ENCODE assay signal across 8 cellular contexts in genomic region chr12:98644712-98645571, GRCh38. TPM values are rescaled to one million over a fixed set of nuclear protein-coding genes. Genes with fewer than 3 reads are reported as not detected.
A peak's percentile ranks its signal among the peaks of the same experiment; 100 is the strongest.
DNase-seq lines count a peak whose midpoint lies in the region; ATAC-seq and TF ChIP-seq lines count a peak whose summit lies in the region.

A gene with protein sequence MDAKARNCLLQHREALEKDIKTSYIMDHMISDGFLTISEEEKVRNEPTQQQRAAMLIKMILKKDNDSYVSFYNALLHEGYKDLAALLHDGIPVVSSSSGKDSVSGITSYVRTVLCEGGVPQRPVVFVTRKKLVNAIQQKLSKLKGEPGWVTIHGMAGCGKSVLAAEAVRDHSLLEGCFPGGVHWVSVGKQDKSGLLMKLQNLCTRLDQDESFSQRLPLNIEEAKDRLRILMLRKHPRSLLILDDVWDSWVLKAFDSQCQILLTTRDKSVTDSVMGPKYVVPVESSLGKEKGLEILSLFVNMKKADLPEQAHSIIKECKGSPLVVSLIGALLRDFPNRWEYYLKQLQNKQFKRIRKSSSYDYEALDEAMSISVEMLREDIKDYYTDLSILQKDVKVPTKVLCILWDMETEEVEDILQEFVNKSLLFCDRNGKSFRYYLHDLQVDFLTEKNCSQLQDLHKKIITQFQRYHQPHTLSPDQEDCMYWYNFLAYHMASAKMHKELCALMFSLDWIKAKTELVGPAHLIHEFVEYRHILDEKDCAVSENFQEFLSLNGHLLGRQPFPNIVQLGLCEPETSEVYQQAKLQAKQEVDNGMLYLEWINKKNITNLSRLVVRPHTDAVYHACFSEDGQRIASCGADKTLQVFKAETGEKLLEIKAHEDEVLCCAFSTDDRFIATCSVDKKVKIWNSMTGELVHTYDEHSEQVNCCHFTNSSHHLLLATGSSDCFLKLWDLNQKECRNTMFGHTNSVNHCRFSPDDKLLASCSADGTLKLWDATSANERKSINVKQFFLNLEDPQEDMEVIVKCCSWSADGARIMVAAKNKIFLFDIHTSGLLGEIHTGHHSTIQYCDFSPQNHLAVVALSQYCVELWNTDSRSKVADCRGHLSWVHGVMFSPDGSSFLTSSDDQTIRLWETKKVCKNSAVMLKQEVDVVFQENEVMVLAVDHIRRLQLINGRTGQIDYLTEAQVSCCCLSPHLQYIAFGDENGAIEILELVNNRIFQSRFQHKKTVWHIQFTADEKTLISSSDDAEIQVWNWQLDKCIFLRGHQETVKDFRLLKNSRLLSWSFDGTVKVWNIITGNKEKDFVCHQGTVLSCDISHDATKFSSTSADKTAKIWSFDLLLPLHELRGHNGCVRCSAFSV (N-terminal part only) (plus strand): TSS chr12:98645290. CDS start chr12:98648360, 3,070 bp downstream.
TSS of gene IKBIP (minus strand) at chr12:98644788. CDS start at chr12:98644701, 87 bp downstream.

- no peaks in the 10 kb centered on the region for H3K9me2 ChIP-seq in Loucy (replicated peaks; ENCODE audit: low read depth, low read length)

- peaks cover 32% of the 10 kb centered on the region for H3K36me3 Mint-ChIP-seq in activated T-helper 2 cell treated with anti-CD3 and anti-CD28 coated beads, Interferon-gamma antibody, Interleukin-2, Interleukin-4, amounts not matched to agents 10 μg/mL and 5 μg/mL and 100 μg/mL, durations not matched to agents 14 hours and 24 hours and 36 hours (ENCODE audit: low read depth)
- peaks cover 11% of the 10 kb centered on the region for H3K36me3 Mint-ChIP-seq in natural killer cell

- peaks cover 79% of the 10 kb centered on the region for H3K79me2 ChIP-seq in Loucy (ENCODE audit: insufficient read depth, low read length)

- H3K4me1 ChIP-seq in Loucy (ENCODE audit: insufficient read depth, low read length, poor library complexity, severe bottlenecking) (peaks cover 43% of the 10 kb centered on the region), RWPE2 (ENCODE audit: insufficient read depth, poor library complexity, severe bottlenecking) (peaks cover 9% of the 10 kb centered on the region)

- H3K4me3 ChIP-seq in H7 (ENCODE audit: insufficient read depth, low read depth, low read length) (peak within 1 kb of the TSS; percentile 96), Loucy (ENCODE audit: low read length, poor library complexity, severe bottlenecking) (peak within 1 kb of the TSS; percentile 92), RWPE2 (ENCODE audit: severe bottlenecking) (peak within 1 kb of the TSS; percentile 67)

- peak within 1 kb of the TSS; percentile 81 for H2AFZ ChIP-seq in Loucy (ENCODE audit: low read length)

- peak; percentile 82 for ATAC-seq in RWPE2 (ENCODE audit: low read depth)
- peak; percentile 87 to 98 (median 89) for ATAC-seq in natural killer cell

- TF ChIP-seq CTCF in Loucy (conservative IDR thresholded peaks at IDR 0.05; ENCODE audit: low read length) (no peak), RWPE2 (IDR thresholded peaks at IDR 0.05; ENCODE audit: poor library complexity, severe bottlenecking) (no peak), natural killer cell (IDR thresholded peaks at IDR 0.05) (no peak)

- H3K27ac Mint-ChIP-seq in activated T-helper 2 cell treated with anti-CD3 and anti-CD28 coated beads, Interferon-gamma antibody, Interleukin-2, Interleukin-4, amounts not matched to agents 10 μg/mL and 5 μg/mL and 100 μg/mL, durations not matched to agents 14 hours and 24 hours and 36 hours, result peak within 1 kb of the TSS; percentile 98
- H3K27ac Mint-ChIP-seq in natural killer cell, result peak within 1 kb of the TSS; percentile 94 to 99

- peak; percentile 96 for DNase-seq in ELR (ENCODE audit: low read depth)
- peak; percentile 97 for DNase-seq in H7
- DNase-seq in RWPE2 (ENCODE audit: low spot score), result peak; percentile 95
- DNase-seq in activated T-helper 2 cell treated with anti-CD3 and anti-CD28 coated beads, Interferon-gamma antibody, Interleukin-2, Interleukin-4, amounts not matched to agents 10 μg/mL and 5 μg/mL and 100 μg/mL, durations not matched to agents 14 hours and 24 hours and 36 hours (ENCODE audit: low spot score), result peak; percentile 94
- DNase-seq in fibroblast of peridontal ligament (ENCODE audit: extremely low read depth), result peak; percentile 90
- DNase-seq in natural killer cell, result peak; percentile 98
- DNase-seq in stimulated activated naive CD4-positive, alpha-beta T cell (lab: John Stamatoyannopoulos, UW), result peak; percentile 87 to 96 (median 93)

- H3K4me2 ChIP-seq in Loucy (ENCODE audit: low read depth, low read length, poor library complexity, severe bottlenecking), result peak within 1 kb of the TSS; percentile 88

- H3K36me3 ChIP-seq in H7 (replicated peaks; ENCODE audit: control insufficient read depth, insufficient read depth, low read length), result peaks cover 4% of the 10 kb centered on the region
- H3K36me3 ChIP-seq in Loucy (ENCODE audit: insufficient read depth, low read length), result peaks cover 3% of the 10 kb centered on the region; the same call in 1 of the 2 replicates
- peaks cover 32% of the 10 kb centered on the region for H3K36me3 ChIP-seq in RWPE2 (ENCODE audit: low read depth)

- H3K9me3 ChIP-seq in Loucy (ENCODE audit: insufficient read depth, low read depth, low read length), result no peaks in the 10 kb centered on the region
- H3K9me3 ChIP-seq in RWPE2 (ENCODE audit: severe bottlenecking), result no peaks in the 10 kb centered on the region

- no peaks in the 10 kb centered on the region for H3K27me3 Mint-ChIP-seq in activated T-helper 2 cell treated with anti-CD3 and anti-CD28 coated beads, Interferon-gamma antibody, Interleukin-2, Interleukin-4, amounts not matched to agents 10 μg/mL and 5 μg/mL and 100 μg/mL, durations not matched to agents 14 hours and 24 hours and 36 hours (ENCODE audit: low read depth)
- no peaks in the 10 kb centered on the region for H3K27me3 Mint-ChIP-seq in natural killer cell (ENCODE audit: low read depth in 2 of 2)

- peak within 1 kb of the TSS; percentile 97 for H3K9ac ChIP-seq in Loucy (ENCODE audit: low read depth, low read length, poor library complexity, severe bottlenecking)

- intact Hi-C loops in activated T-helper 2 cell treated with anti-CD3 and anti-CD28 coated beads, Interferon-gamma antibody, Interleukin-2, Interleukin-4, amounts not matched to agents 10 μg/mL and 5 μg/mL and 100 μg/mL, durations not matched to agents 14 hours and 24 hours and 36 hours (cut with micrococcal nuclease), result loop anchor here (1.0 to 2.0 kb wide), 7 partner anchors 11 to 1738 kb away; partner anchors contain the start of genes ACTR6, NEDD1, SLC25A3 and TMPO
- intact Hi-C loops in natural killer cell (cut with micrococcal nuclease), result loop anchor here (1.0 to 5.0 kb wide), 4 partner anchors 32 to 143 kb away; partner anchors contain the start of genes SLC25A3 and TMPO

- peaks cover 26% of the 10 kb centered on the region for H4K20me1 ChIP-seq in Loucy (ENCODE audit: insufficient read depth, low read length, poor library complexity, severe bottlenecking)

- H3K4me3 Mint-ChIP-seq in activated T-helper 2 cell treated with anti-CD3 and anti-CD28 coated beads, Interferon-gamma antibody, Interleukin-2, Interleukin-4, amounts not matched to agents 10 μg/mL and 5 μg/mL and 100 μg/mL, durations not matched to agents 14 hours and 24 hours and 36 hours (ENCODE audit: low read depth), result peak within 1 kb of the TSS; percentile 97
- peak within 1 kb of the TSS; percentile 99 for H3K4me3 Mint-ChIP-seq in natural killer cell

- H3K4me1 Mint-ChIP-seq in activated T-helper 2 cell treated with anti-CD3 and anti-CD28 coated beads, Interferon-gamma antibody, Interleukin-2, Interleukin-4, amounts not matched to agents 10 μg/mL and 5 μg/mL and 100 μg/mL, durations not matched to agents 14 hours and 24 hours and 36 hours (ENCODE audit: low read depth), result peaks cover 32% of the 10 kb centered on the region
- H3K4me1 Mint-ChIP-seq in natural killer cell, result peaks cover 25 to 27% of the 10 kb centered on the region in 2 donors

- H3K27me3 ChIP-seq in H7 (ENCODE audit: control insufficient read depth, insufficient read depth, low read length) (no peaks in the 10 kb centered on the region), Loucy (ENCODE audit: insufficient read depth, low read length, poor library complexity, severe bottlenecking) (no peaks in the 10 kb centered on the region), RWPE2 (ENCODE audit: insufficient read depth, poor library complexity, severe bottlenecking) (no peaks in the 10 kb centered on the region)

- H3F3A ChIP-seq in Loucy (ENCODE audit: low read depth), result no peaks in the 10 kb centered on the region

- peak within 1 kb of the TSS; percentile 90 for H3K27ac ChIP-seq in RWPE2 (ENCODE audit: poor library complexity, severe bottlenecking)

- no peaks in the 10 kb centered on the region for H3K9me3 Mint-ChIP-seq in activated T-helper 2 cell treated with anti-CD3 and anti-CD28 coated beads, Interferon-gamma antibody, Interleukin-2, Interleukin-4, amounts not matched to agents 10 μg/mL and 5 μg/mL and 100 μg/mL, durations not matched to agents 14 hours and 24 hours and 36 hours
- no peaks in the 10 kb centered on the region for H3K9me3 Mint-ChIP-seq in natural killer cell

RNA-seq across cellular contexts. Expression of the first gene that starts in this region (rescaled TPM):
- 15.5 and 18.3 TPM in 2 replicates for total RNA-seq in H7 (2014; rRNA removed; shearing (Covaris generic))
- total RNA-seq in activated T-helper 2 cell treated with anti-CD3 and anti-CD28 coated beads, Interferon-gamma antibody, Interleukin-2, Interleukin-4, amounts not matched to agents 10 μg/mL and 5 μg/mL and 100 μg/mL, durations not matched to agents 14 hours and 24 hours and 36 hours, result 28.3 and 31.2 TPM in 2 replicates
- total RNA-seq in natural killer cell, result 10 to 100 TPM; 33.5 to 43.7 (median 34.9) TPM

RNA-seq across cellular contexts. Expression of gene IKBIP, which starts in this region (rescaled TPM):
- 11.0 and 16.9 TPM in 2 replicates for total RNA-seq in H7 (2014; rRNA removed; shearing (Covaris generic))
- total RNA-seq in activated T-helper 2 cell treated with anti-CD3 and anti-CD28 coated beads, Interferon-gamma antibody, Interleukin-2, Interleukin-4, amounts not matched to agents 10 μg/mL and 5 μg/mL and 100 μg/mL, durations not matched to agents 14 hours and 24 hours and 36 hours, result 39.9 and 41.1 TPM in 2 replicates
- total RNA-seq in natural killer cell, result 1 to 10 TPM; 3.9 to 6.3 (median 4.6) TPM

Comparison
In these comparisons a context has a peak if more than half of its experiments do, and no peak if none do; other contexts are left out.
1. Peak in every context shown above with its lines: DNase-seq, ATAC-seq, H3K4me3 ChIP-seq and H3K27ac ChIP-seq.